Comparison of ENCODE assay signal across 22 cellular contexts in genomic region chr10:92350411-92350810, GRCh38. TPM values are rescaled to one million over a fixed set of nuclear protein-coding genes. Genes with fewer than 3 reads are reported as not detected.
DNase-seq lines count a peak whose midpoint lies in the region; ATAC-seq, FAIRE-seq and TF ChIP-seq lines count a peak whose summit lies in the region.
"Had no signal": no experiment of that assay in that cellular context is flagged by ENCODE, and none has a peak within 500 bp of the region (broad histone marks: within the 10 kb centered on the region; RNA-seq: fewer than 3 reads in every experiment).

No MANE protein-coding gene starts in this region.

- TF ChIP-seq CTCF in endothelial cell of umbilical vein (IDR thresholded peaks at IDR 0.05; ENCODE audit: extremely low read depth in 1 of 2, insufficient read depth in 1 of 2, low read depth in 1 of 2, low read length in 2 of 2) (no peak), BE2C (IDR thresholded peaks at IDR 0.05; ENCODE audit: low read depth, low read length) (no peak), foreskin fibroblast (IDR thresholded peaks at IDR 0.05; ENCODE audit: low read depth, low read length) (no peak)

- H3K27me3 ChIP-seq in endothelial cell of umbilical vein (ENCODE audit: control insufficient read depth in 2 of 2, insufficient read depth in 2 of 2, low read length in 2 of 2) (no peaks in the 10 kb centered on the region), neuronal stem cell (ENCODE audit: control insufficient read depth in 3 of 3, insufficient read depth in 3 of 3, low read depth in 1 of 3, low read length in 3 of 3) (no peaks in the 10 kb centered on the region), BE2C (no peaks in the 10 kb centered on the region)

- H4K8ac ChIP-seq in neuronal stem cell (ENCODE audit: low read depth, low read length): no peak overlapping the region

- TF ChIP-seq POLR2A in H54 (IDR thresholded peaks at IDR 0.05; ENCODE audit: low read depth, low read length) (no peak), endothelial cell of umbilical vein (IDR thresholded peaks at IDR 0.05; ENCODE audit: low read depth, low read length) (no peak)

- intact Hi-C loops in endothelial cell of umbilical vein (cut with micrococcal nuclease): no loop called here

- H2AFZ ChIP-seq in endothelial cell of umbilical vein (ENCODE audit: low read depth, low read length) (no peak overlapping the region), neuronal stem cell (ENCODE audit: low read length) (no peak overlapping the region)

- no peak for ATAC-seq in HG03280 (IDR thresholded peaks at IDR 0.05; ENCODE audit: unreplicated experiment)
- ATAC-seq: HCT116 had no signal

- H3K4me2 ChIP-seq in endothelial cell of umbilical vein (ENCODE audit: insufficient read depth, low read length) (no peak overlapping the region), neuronal stem cell (ENCODE audit: insufficient read depth, low read length, poor library complexity, severe bottlenecking) (no peak overlapping the region)
- H3K4me2 ChIP-seq: KMS-11 had no signal

- H3K23ac ChIP-seq in neuronal stem cell (ENCODE audit: low read depth, low read length, poor library complexity): no peak overlapping the region

- H3K18ac ChIP-seq in neuronal stem cell (ENCODE audit: low read length): no peak overlapping the region

- no peak overlapping the region for H2BK120ac ChIP-seq in neuronal stem cell (ENCODE audit: low read depth, low read length)

- H2BK5ac ChIP-seq in neuronal stem cell (ENCODE audit: low read length): peak overlapping the region; percentile 6

- H3K79me1 ChIP-seq in neuronal stem cell (ENCODE audit: low read depth, low read length): no peaks in the 10 kb centered on the region

- FAIRE-seq in H54 (lab: Jason Lieb, UNC) (peak; percentile 82), endothelial cell of umbilical vein (lab: Jason Lieb, UNC) (no peak)
- FAIRE-seq: H1 had no signal

- no CpG with 5 or more reads among the region's 4 CpGs for WGBS in neuronal stem cell (ENCODE audit: extremely low coverage in 2 of 2, insufficient read length in 2 of 2, insufficient replicate concordance in 1 of 2), 2 donors

- no peak overlapping the region for H4K91ac ChIP-seq in neuronal stem cell (ENCODE audit: low read depth, low read length, poor library complexity)

- H3K14ac ChIP-seq in neuronal stem cell (ENCODE audit: low read length): no peak overlapping the region

- H3K27ac ChIP-seq in endothelial cell of umbilical vein (ENCODE audit: insufficient read depth, low read depth, low read length) (no peak overlapping the region), neuronal stem cell (replicated peaks; ENCODE audit: low read length) (no peak overlapping the region)
- H3K27ac ChIP-seq: HL-60, KMS-11, RWPE1 had no signal

- BruUV-seq in endothelial cell of umbilical vein (replicated peaks; lab: Mats Ljungman, UMichigan): no TSS peak

- DNase-seq in EH (ENCODE audit: low read depth) (peak; percentile 18), H54 (ENCODE audit: insufficient read length, low spot score) (no peak), endothelial cell of umbilical vein (ENCODE audit: low read depth, low spot score) (no peak), neuronal stem cell (ENCODE audit: low spot score) (no peak), BE2C (no peak), foreskin fibroblast (no peak)
- DNase-seq: 8988T; ACHN; CD4-positive, CD25-positive, alpha-beta regulatory T cell; DMS53; MM.1S; NCI-H1694; NCI-H2029 treated with DMSO at 0.1 percent for 48 hours; NCI-H510A; NCI-H69; SHP77 had no signal

- no peaks in the 10 kb centered on the region for H3K79me2 ChIP-seq in endothelial cell of umbilical vein (ENCODE audit: control insufficient read depth, insufficient read depth, low read length)

- H2AK5ac ChIP-seq in neuronal stem cell (ENCODE audit: low read depth, low read length): no peak overlapping the region

- H3K4me3 ChIP-seq in endothelial cell of umbilical vein (replicated peaks in 1 of 3; ENCODE audit: insufficient read depth in 1 of 3, low read depth in 1 of 3, low read length in 3 of 3): no peak overlapping the region
- no peak overlapping the region for H3K4me3 ChIP-seq in neuronal stem cell (ENCODE audit: low read length in 2 of 2)
- H3K4me3 ChIP-seq in BE2C (ENCODE audit: low read depth, low read length): no peak overlapping the region
- H3K4me3 ChIP-seq in foreskin fibroblast (ENCODE audit: low read depth in 1 of 2, low read length in 2 of 2): no peak overlapping the region

- POLR2A ChIA-PET in endothelial cell of umbilical vein (lab: Charles Lee): no interaction called here

- dilution Hi-C loops in endothelial cell of umbilical vein (cut with MboI; ENCODE audit: extremely low pct_ligation_motif_present, low sequenced_read_pairs): no loop called here

- H3K9ac ChIP-seq in endothelial cell of umbilical vein (replicated peaks; ENCODE audit: extremely low read depth, insufficient read depth, low read length) (no peak overlapping the region), neuronal stem cell (ENCODE audit: low read depth, low read length, poor library complexity) (no peak overlapping the region)
- H3K9ac ChIP-seq: KMS-11 had no signal

- H3K4ac ChIP-seq in neuronal stem cell (ENCODE audit: low read length): no peak overlapping the region

- H2BK12ac ChIP-seq in neuronal stem cell (ENCODE audit: low read length): no peak overlapping the region

- CTCF ChIA-PET in endothelial cell of umbilical vein (lab: Charles Lee): no interaction called here

- H3K9me3 ChIP-seq in endothelial cell of umbilical vein (replicated peaks; ENCODE audit: control insufficient read depth, insufficient read depth, low read length) (no peaks in the 10 kb centered on the region), neuronal stem cell (replicated peaks in 1 of 2; ENCODE audit: control insufficient read depth in 2 of 2, insufficient read depth in 1 of 2, low read depth in 1 of 2, low read length in 2 of 2) (no peaks in the 10 kb centered on the region), BE2C (no peaks in the 10 kb centered on the region)

- peaks cover 3 to 9% of the 10 kb centered on the region in 2 experiments for H3K36me3 ChIP-seq in endothelial cell of umbilical vein (ENCODE audit: control insufficient read depth in 2 of 2, extremely low read depth in 1 of 2, insufficient read depth in 2 of 2, low read length in 2 of 2)
- H3K36me3 ChIP-seq in neuronal stem cell (replicated peaks in 1 of 2; ENCODE audit: control insufficient read depth in 2 of 2, insufficient read depth in 2 of 2, low read length in 2 of 2): peaks cover 8 to 82% of the 10 kb centered on the region in 2 donors
- H3K36me3 ChIP-seq in BE2C: peaks cover 9% of the 10 kb centered on the region

- H3K9me1 ChIP-seq in endothelial cell of umbilical vein (replicated peaks; ENCODE audit: control insufficient read depth, extremely low read depth, insufficient read depth, low read length): no peaks in the 10 kb centered on the region

- no peaks in the 10 kb centered on the region for H4K20me1 ChIP-seq in endothelial cell of umbilical vein (replicated peaks; ENCODE audit: control insufficient read depth, extremely low read depth, insufficient read depth, low read length)

- no peak overlapping the region for H2BK15ac ChIP-seq in neuronal stem cell (ENCODE audit: low read length)

- H3K4me1 ChIP-seq in endothelial cell of umbilical vein (ENCODE audit: control insufficient read depth, extremely low read depth, insufficient read depth, low read length): no peaks in the 10 kb centered on the region
- peaks cover 0 to 2% of the 10 kb centered on the region in 2 donors for H3K4me1 ChIP-seq in neuronal stem cell (ENCODE audit: control insufficient read depth in 2 of 2, insufficient read depth in 1 of 2, low read depth in 1 of 2, low read length in 2 of 2)
- H3K4me1 ChIP-seq in BE2C: no peaks in the 10 kb centered on the region

TF ChIP-seq in endothelial cell of umbilical vein, 7 proteins besides CTCF, POLR2A, EP300 and RAD21:
- TF ChIP-seq EZH2 (IDR thresholded peaks at IDR 0.05; ENCODE audit: borderline replicate concordance, low read depth, low read length, severe bottlenecking): no peak
- TF ChIP-seq GATA2 (IDR thresholded peaks at IDR 0.05; ENCODE audit: insufficient read depth, insufficient read length, low read depth, low read length): peak; percentile 24

RNA-seq across cellular contexts. Expression of gene MARCHF5, which starts 59.4 kb away (rescaled TPM):
- 48.0 and 55.7 TPM in 2 replicates for total RNA-seq in endothelial cell of umbilical vein
- polyA plus RNA-seq in endothelial cell of umbilical vein: 13.7 and 23.4 TPM in 2 replicates
- polyA plus RNA-seq in endothelial cell of umbilical vein (2011; cell fraction: cytosol; rRNA removed): 27.6 and 30.1 TPM in 2 replicates
- polyA plus RNA-seq in endothelial cell of umbilical vein (2011; cell fraction: nucleus; rRNA removed): 37.9 and 57.2 TPM in 2 replicates
- 60.7 and 63.2 TPM in 2 replicates for polyA plus RNA-seq in endothelial cell of umbilical vein (2012)
- polyA minus RNA-seq in endothelial cell of umbilical vein: 24.7 and 26.3 TPM in 2 replicates
- 8.1 TPM for polyA minus RNA-seq in endothelial cell of umbilical vein (2011; cell fraction: cytosol; rRNA and poly(A)+ RNA removed)
- polyA minus RNA-seq in endothelial cell of umbilical vein (2011; cell fraction: nucleus; rRNA and poly(A)+ RNA removed): 20.7 and 36.3 TPM in 2 replicates
- polyA plus RNA-seq in neuronal stem cell (2013, experiment 1 of 2): 31.2 TPM
- 29.9 TPM for polyA plus RNA-seq in neuronal stem cell (2013, experiment 2 of 2)
- polyA plus RNA-seq in BE2C (2012; ENCODE audit: insufficient read depth, insufficient read length, low read depth): 26.2 TPM

RNA-seq across cellular contexts. Expression of gene CPEB3, which starts 59.5 kb away (rescaled TPM):
- 2.2 and 2.3 TPM in 2 replicates for total RNA-seq in endothelial cell of umbilical vein
- 0.60 and 0.80 TPM in 2 replicates for polyA plus RNA-seq in endothelial cell of umbilical vein
- 0.43 and 0.65 TPM in 2 replicates for polyA plus RNA-seq in endothelial cell of umbilical vein (2011; cell fraction: cytosol; rRNA removed)
- polyA plus RNA-seq in endothelial cell of umbilical vein (2011; cell fraction: nucleus; rRNA removed): 1.9 and 2.1 TPM in 2 replicates
- polyA plus RNA-seq in endothelial cell of umbilical vein (2012): 0.83 and 0.88 TPM in 2 replicates
- 2.2 and 2.6 TPM in 2 replicates for polyA minus RNA-seq in endothelial cell of umbilical vein
- 2.0 TPM for polyA minus RNA-seq in endothelial cell of umbilical vein (2011; cell fraction: cytosol; rRNA and poly(A)+ RNA removed)
- polyA minus RNA-seq in endothelial cell of umbilical vein (2011; cell fraction: nucleus; rRNA and poly(A)+ RNA removed): 5.2 and 7.2 TPM in 2 replicates
- polyA plus RNA-seq in neuronal stem cell (2013, experiment 1 of 2): 0.71 TPM
- polyA plus RNA-seq in neuronal stem cell (2013, experiment 2 of 2): 0.65 TPM
- 0.77 TPM for polyA plus RNA-seq in BE2C (2012; ENCODE audit: insufficient read depth, insufficient read length, low read depth)
